ENCODE assay signal across 8 cellular contexts in genomic region chr12:68933564-68933893, GRCh38. TPM values are rescaled to one million over a fixed set of nuclear protein-coding genes. Genes with fewer than 3 reads are reported as not detected.
DNase-seq lines count a peak whose midpoint lies in the region; ATAC-seq and TF ChIP-seq lines count a peak whose summit lies in the region.

No MANE protein-coding gene starts in this region.

- H3K4me3 Mint-ChIP-seq in natural killer cell treated with Interleukin-12 subunit alpha and Interleukin-12 subunit beta and Interleukin-15 and Interleukin-18, amount 100 ng/mL, for 72 hours, result no peak overlapping the region

- H3K27ac ChIP-seq in angular gyrus (ENCODE audit: low read depth, low read length) (peak overlapping the region; percentile 66), smooth muscle cell (ENCODE audit: low read depth) (no peak overlapping the region)

- no peaks in the 10 kb centered on the region for H3K79me2 ChIP-seq in smooth muscle cell (ENCODE audit: low read depth)

- H4K20me1 ChIP-seq in smooth muscle cell (ENCODE audit: low read depth), result no peaks in the 10 kb centered on the region

- peak overlapping the region; percentile 92 for H3K4me2 ChIP-seq in smooth muscle cell

- 15% methylated on average over 25 of the region's 25 CpGs for WGBS in smooth muscle cell (ENCODE audit: low lambda C conversion rate)

- peak; percentile 2 for ATAC-seq in HG03520 (IDR thresholded peaks at IDR 0.05; ENCODE audit: unreplicated experiment)
- ATAC-seq in natural killer cell treated with Interleukin-12 subunit alpha and Interleukin-12 subunit beta and Interleukin-15 and Interleukin-18, amount 100 ng/mL, for 72 hours, result no peak
- ATAC-seq in GM19467 (IDR thresholded peaks at IDR 0.05; ENCODE audit: unreplicated experiment), result no peak
- ATAC-seq in GM18505 (IDR thresholded peaks at IDR 0.05; ENCODE audit: unreplicated experiment), result no peak

- no peak for TF ChIP-seq POLR2A in GM18505 (IDR thresholded peaks at IDR 0.05; ENCODE audit: borderline replicate concordance, extremely low read depth, insufficient read depth, insufficient read length)

- no peak overlapping the region for H3K9ac ChIP-seq in iPS-15b (ENCODE audit: low read depth, low read length)
- H3K9ac ChIP-seq in smooth muscle cell (ENCODE audit: low read depth), result no peak overlapping the region

- H3K36me3 ChIP-seq in iPS-15b (ENCODE audit: control insufficient read depth, insufficient read depth, low read length), result no peaks in the 10 kb centered on the region
- H3K36me3 ChIP-seq in smooth muscle cell (ENCODE audit: low read depth), result no peaks in the 10 kb centered on the region

- DNase-seq in smooth muscle cell (lab: John Stamatoyannopoulos, UW; ENCODE audit: unreplicated experiment) (no peak), ecto neural progenitor cell (ENCODE audit: low spot score) (no peak)
- DNase-seq in natural killer cell treated with Interleukin-12 subunit alpha and Interleukin-12 subunit beta and Interleukin-15 and Interleukin-18, amount 100 ng/mL, for 72 hours (ENCODE audit: low spot score), result no peak

- H3F3A ChIP-seq in smooth muscle cell (ENCODE audit: low read depth), result no peaks in the 10 kb centered on the region

- H3K4me1 Mint-ChIP-seq in natural killer cell treated with Interleukin-12 subunit alpha and Interleukin-12 subunit beta and Interleukin-15 and Interleukin-18, amount 100 ng/mL, for 72 hours (ENCODE audit: low read depth in 2 of 2), result peaks cover 7 to 8% of the 10 kb centered on the region in 2 donors

- H3K4me3 ChIP-seq in iPS-15b (ENCODE audit: low read depth, low read length), result peak overlapping the region; percentile 80
- peak overlapping the region; percentile 60 for H3K4me3 ChIP-seq in smooth muscle cell

- H3K4me1 ChIP-seq in iPS-15b (ENCODE audit: control insufficient read depth, insufficient read depth, low read length), result peaks cover 3% of the 10 kb centered on the region
- H3K4me1 ChIP-seq in smooth muscle cell (ENCODE audit: low read depth), result no peaks in the 10 kb centered on the region

- H3K27ac Mint-ChIP-seq in natural killer cell treated with Interleukin-12 subunit alpha and Interleukin-12 subunit beta and Interleukin-15 and Interleukin-18, amount 100 ng/mL, for 72 hours, result no peak overlapping the region

- H3K9me3 ChIP-seq in iPS-15b (ENCODE audit: control insufficient read depth, insufficient read depth, low read length) (no peaks in the 10 kb centered on the region), smooth muscle cell (replicated peaks; ENCODE audit: low read depth) (no peaks in the 10 kb centered on the region)

- no peak for TF ChIP-seq CTCF in smooth muscle cell (IDR thresholded peaks at IDR 0.05; ENCODE audit: borderline replicate concordance, insufficient read depth, poor library complexity, severe bottlenecking)

- peaks cover 28 to 29% of the 10 kb centered on the region in 2 donors for H3K27me3 Mint-ChIP-seq in natural killer cell treated with Interleukin-12 subunit alpha and Interleukin-12 subunit beta and Interleukin-15 and Interleukin-18, amount 100 ng/mL, for 72 hours

- H3K36me3 Mint-ChIP-seq in natural killer cell treated with Interleukin-12 subunit alpha and Interleukin-12 subunit beta and Interleukin-15 and Interleukin-18, amount 100 ng/mL, for 72 hours, result peaks cover 5% of the 10 kb centered on the region

- H2AFZ ChIP-seq in smooth muscle cell (ENCODE audit: low read depth), result peak overlapping the region; percentile 92

- H3K27me3 ChIP-seq in iPS-15b (ENCODE audit: control insufficient read depth, insufficient read depth, low read length) (peaks cover 43% of the 10 kb centered on the region), smooth muscle cell (ENCODE audit: low read depth) (peaks cover 38% of the 10 kb centered on the region)

- H3K9me3 Mint-ChIP-seq in natural killer cell treated with Interleukin-12 subunit alpha and Interleukin-12 subunit beta and Interleukin-15 and Interleukin-18, amount 100 ng/mL, for 72 hours, result no peaks in the 10 kb centered on the region

RNA-seq across cellular contexts. Expression of gene CPM, which starts 0.6 kb away (rescaled TPM):
- 0.22 and 6.2 TPM in 2 replicates for total RNA-seq in smooth muscle cell
- polyA plus RNA-seq in smooth muscle cell, result 0.57 and 1.2 TPM in 2 replicates
- total RNA-seq in natural killer cell treated with Interleukin-12 subunit alpha and Interleukin-12 subunit beta and Interleukin-15 and Interleukin-18, amount 100 ng/mL, for 72 hours, result 1 to 10 TPM; 3.7 to 5.3 TPM
